In genomic region chr2:1518501-1518821, GRCh38 we compare ENCODE assay signal across 21 cellular contexts.
DNase-seq lines count a peak whose midpoint lies in the region; ATAC-seq and TF ChIP-seq lines count a peak whose summit lies in the region.
"Had no signal": no experiment of that assay in that cellular context is flagged by ENCODE, and none has a peak within 500 bp of the region (broad histone marks: within the 10 kb centered on the region; RNA-seq: fewer than 3 reads in every experiment).

No MANE protein-coding gene starts in this region.

- H3K23ac ChIP-seq in mesendoderm (ENCODE audit: low read length) = no peak overlapping the region

- peak overlapping the region; percentile 34 for H3K27ac Mint-ChIP-seq in activated T-cell treated with anti-CD3 and anti-CD28 coated beads, Interleukin-2, amount 50 U/mL, for 24 hours
- H3K27ac Mint-ChIP-seq in CD4-positive, alpha-beta memory T cell = peak overlapping the region; percentile 86 to 97 (median 94)
- H3K27ac Mint-ChIP-seq in T-helper 17 cell = peak overlapping the region; percentile 98

- ATAC-seq in T-helper 17 cell (peak; percentile 95), esophagus mucosa (peak; percentile 27)

- H3K4me3 ChIP-seq in CD4-positive, alpha-beta memory T cell (ENCODE audit: low read length in 2 of 2) = no peak overlapping the region
- H3K4me3 ChIP-seq in mesendoderm (ENCODE audit: low read length) (no peak overlapping the region), osteoblast (ENCODE audit: insufficient read depth, low read length) (no peak overlapping the region)
- H3K4me3 ChIP-seq: breast epithelium, GM23248, suprapubic skin had no signal

- no peak overlapping the region for H3K56ac ChIP-seq in mesendoderm (ENCODE audit: low read length)

- H3K36me3 Mint-ChIP-seq in activated T-cell treated with anti-CD3 and anti-CD28 coated beads, Interleukin-2, amount 50 U/mL, for 24 hours (ENCODE audit: low read depth) = no peaks in the 10 kb centered on the region
- H3K36me3 Mint-ChIP-seq in CD4-positive, alpha-beta memory T cell = no peaks in the 10 kb centered on the region
- H3K36me3 Mint-ChIP-seq in T-helper 17 cell (ENCODE audit: low read depth) = peaks cover 3% of the 10 kb centered on the region

- no peaks in the 10 kb centered on the region for H3K79me1 ChIP-seq in mesendoderm (ENCODE audit: low read length)

- no peak overlapping the region for H3K4ac ChIP-seq in mesendoderm (ENCODE audit: low read depth, low read length)

- WGBS in mesendoderm (ENCODE audit: extremely low coverage, insufficient coverage, low lambda C conversion rate) = no CpG with 5 or more reads among the region's 2 CpGs

- H2BK15ac ChIP-seq in mesendoderm (replicated peaks; ENCODE audit: low read depth) = no peak overlapping the region

- H4K20me1 ChIP-seq in osteoblast (ENCODE audit: insufficient read depth, low read length) = no peaks in the 10 kb centered on the region

- H3K27ac ChIP-seq in CD4-positive, alpha-beta memory T cell (ENCODE audit: low read depth, low read length) = peak overlapping the region; percentile 42
- H3K27ac ChIP-seq in mesendoderm (ENCODE audit: low read depth, low read length) (no peak overlapping the region), osteoblast (ENCODE audit: low read depth, low read length) (no peak overlapping the region)
- H3K27ac ChIP-seq: breast epithelium, GM23248, suprapubic skin had no signal

- H4K8ac ChIP-seq in mesendoderm (ENCODE audit: low read depth, low read length) = no peak overlapping the region

- H2BK120ac ChIP-seq in mesendoderm (ENCODE audit: low read depth, low read length) = no peak overlapping the region

- CTCF ChIA-PET in CD4-positive, alpha-beta memory T cell (lab: Charles Lee; ENCODE audit: partially characterized antibody) = interaction anchor here (1.2 to 1.4 kb wide), 2 partner anchors 26 to 34 kb away, joined by 3 to 4 read pairs; no protein-coding TSS in a partner anchor

- no peak overlapping the region for H2AFZ ChIP-seq in osteoblast (ENCODE audit: low read length)
- H2AFZ ChIP-seq: GM23248 had no signal

- DNase-seq in activated T-cell treated with anti-CD3 and anti-CD28 coated beads, Interleukin-2, amount 50 U/mL, for 24 hours = no peak
- DNase-seq in activated T-cell treated with anti-CD3 and anti-CD28 coated beads, Interleukin-2, amount 50 U/mL, for 1 hour = no peak
- peak; percentile 59 to 75 (median 66) for DNase-seq in CD4-positive, alpha-beta memory T cell
- DNase-seq in T-helper 17 cell (peak in 1 of 3 donors; percentile 20), mesendoderm (no peak), NCI-H187 treated with DMSO at 0.1 percent for 48 hours (lab: John Stamatoyannopoulos, UW) (no peak), osteoblast (ENCODE audit: insufficient read length, low spot score, missing footprints) (no peak)
- DNase-seq: activated CD4-positive, alpha-beta T cell treated with anti-CD3 and anti-CD28 coated beads for 1 hour; activated gamma-delta T cell treated with Interleukin-2 at 50 U/mL for 16 hours; Calu3; GM23248; head of caudate nucleus; islet precursor cell; NCI-H1436 treated with DMSO at 0.1 percent for 48 hours; NCI-H2227 treated with DMSO at 0.1 percent for 48 hours; NK-92 treated with Interleukin-12 subunit alpha and Interleukin-12 subunit beta, amount 100 ng/mL, for 24 hours; SHP77 treated with DMSO at 0.1 percent for 48 hours; T-helper 9 cell had no signal

- H3K4me1 Mint-ChIP-seq in activated T-cell treated with anti-CD3 and anti-CD28 coated beads, Interleukin-2, amount 50 U/mL, for 24 hours (ENCODE audit: low read depth) = peaks cover 24% of the 10 kb centered on the region
- peaks cover 20 to 40% (median 24%) of the 10 kb centered on the region in 4 donors for H3K4me1 Mint-ChIP-seq in CD4-positive, alpha-beta memory T cell
- peaks cover 42% of the 10 kb centered on the region for H3K4me1 Mint-ChIP-seq in T-helper 17 cell

- H3K4me2 ChIP-seq in mesendoderm (ENCODE audit: low read length) = no peak overlapping the region
- no peak overlapping the region for H3K4me2 ChIP-seq in osteoblast (ENCODE audit: insufficient read depth, low read length)

- POLR2A ChIA-PET in CD4-positive, alpha-beta memory T cell (lab: Charles Lee; ENCODE audit: partially characterized antibody) = no interaction called here

- H3K4me1 ChIP-seq in CD4-positive, alpha-beta memory T cell (ENCODE audit: insufficient read depth, low read length) = peaks cover 34% of the 10 kb centered on the region
- H3K4me1 ChIP-seq in mesendoderm (ENCODE audit: control insufficient read depth, low read depth, low read length) = no peaks in the 10 kb centered on the region
- no peaks in the 10 kb centered on the region for H3K4me1 ChIP-seq in osteoblast (ENCODE audit: insufficient read depth, low read length)
- H3K4me1 ChIP-seq: breast epithelium, suprapubic skin had no signal

- H2AK5ac ChIP-seq in mesendoderm (ENCODE audit: low read length) = no peak overlapping the region

- H2BK5ac ChIP-seq in mesendoderm (ENCODE audit: low read length) = no peak overlapping the region

- H3K9ac ChIP-seq in mesendoderm (ENCODE audit: low read length) = no peak overlapping the region
- H3K9ac ChIP-seq: GM23248 had no signal

- H3K9me3 ChIP-seq in CD4-positive, alpha-beta memory T cell (ENCODE audit: control insufficient read depth in 1 of 2, low read length in 2 of 2) = no peaks in the 10 kb centered on the region
- H3K9me3 ChIP-seq in T-helper 17 cell (ENCODE audit: control insufficient read depth, low read length, poor library complexity, severe bottlenecking) (no peaks in the 10 kb centered on the region), osteoblast (ENCODE audit: low read depth, low read length) (no peaks in the 10 kb centered on the region)
- H3K9me3 ChIP-seq: breast epithelium, suprapubic skin had no signal

- no peaks in the 10 kb centered on the region for H3K9me3 Mint-ChIP-seq in activated T-cell treated with anti-CD3 and anti-CD28 coated beads, Interleukin-2, amount 50 U/mL, for 24 hours
- peaks cover 0 to 1% (median 0%) of the 10 kb centered on the region in 8 donors for H3K9me3 Mint-ChIP-seq in CD4-positive, alpha-beta memory T cell

- no peaks in the 10 kb centered on the region for H3K27me3 Mint-ChIP-seq in activated T-cell treated with anti-CD3 and anti-CD28 coated beads, Interleukin-2, amount 50 U/mL, for 24 hours
- no peaks in the 10 kb centered on the region for H3K27me3 Mint-ChIP-seq in CD4-positive, alpha-beta memory T cell
- H3K27me3 Mint-ChIP-seq in T-helper 17 cell = no peaks in the 10 kb centered on the region

- H3K36me3 ChIP-seq in CD4-positive, alpha-beta memory T cell (ENCODE audit: insufficient read depth, low read length) = no peaks in the 10 kb centered on the region
- H3K36me3 ChIP-seq in mesendoderm (ENCODE audit: control insufficient read depth, insufficient read depth, low read length) (no peaks in the 10 kb centered on the region), osteoblast (ENCODE audit: insufficient read depth, low read length) (no peaks in the 10 kb centered on the region)
- H3K36me3 ChIP-seq: breast epithelium, suprapubic skin had no signal

- no peaks in the 10 kb centered on the region for H3K27me3 ChIP-seq in CD4-positive, alpha-beta memory T cell (ENCODE audit: insufficient read depth, low read length)
- H3K27me3 ChIP-seq in mesendoderm (ENCODE audit: insufficient read depth, low read length, poor library complexity) = no peaks in the 10 kb centered on the region
- H3K27me3 ChIP-seq in osteoblast (ENCODE audit: insufficient read depth, low read length) = no peaks in the 10 kb centered on the region
- H3K27me3 ChIP-seq: breast epithelium, suprapubic skin had no signal

- intact Hi-C loops in CD4-positive, alpha-beta memory T cell (cut with micrococcal nuclease) = loop anchor here (1.0 kb wide), 1 partner anchor 664 kb away; no protein-coding TSS in a partner anchor

- TF ChIP-seq CTCF in osteoblast (IDR thresholded peaks at IDR 0.05; ENCODE audit: extremely low read depth, low read depth, low read length) = no peak

- no peak overlapping the region for H3K4me3 Mint-ChIP-seq in activated T-cell treated with anti-CD3 and anti-CD28 coated beads, Interleukin-2, amount 50 U/mL, for 24 hours
- peak overlapping the region in 7 of 8 donors; percentile 34 to 71 (median 52) for H3K4me3 Mint-ChIP-seq in CD4-positive, alpha-beta memory T cell
- H3K4me3 Mint-ChIP-seq in T-helper 17 cell = peak overlapping the region; percentile 83

- H3K79me2 ChIP-seq in mesendoderm (ENCODE audit: control insufficient read depth, insufficient read depth, low read length) (no peaks in the 10 kb centered on the region), osteoblast (ENCODE audit: insufficient read depth, low read length) (no peaks in the 10 kb centered on the region)

- no peak overlapping the region for H3K18ac ChIP-seq in mesendoderm (ENCODE audit: low read length)

- H4K5ac ChIP-seq in mesendoderm (ENCODE audit: low read length) = no peak overlapping the region

Comparison
In these comparisons a context has a peak if more than half of its experiments do, and no peak if none do; other contexts are left out.
1. DNase-seq: peak in CD4-positive, alpha-beta memory T cell (5 of 5); none in activated T-cell treated with anti-CD3 and anti-CD28 coated beads, Interleukin-2, amount 50 U/mL, for 24 hours (single experiment), activated T-cell treated with anti-CD3 and anti-CD28 coated beads, Interleukin-2, amount 50 U/mL, for 1 hour (single experiment), mesendoderm (single experiment), NCI-H187 treated with DMSO at 0.1 percent for 48 hours (single experiment) and osteoblast (single experiment).
2. H3K27ac Mint-ChIP-seq: peak in every context shown above with its lines; median percentile 98 in T-helper 17 cell; 94 in CD4-positive, alpha-beta memory T cell; 34 in activated T-cell treated with anti-CD3 and anti-CD28 coated beads, Interleukin-2, amount 50 U/mL, for 24 hours.